In genomic region chr5:80781356-80781755, GRCh38 we compare ENCODE assay signal across 16 cellular contexts.
A peak's percentile ranks its signal among the peaks of the same experiment; 100 is the strongest.
DNase-seq lines count a peak whose midpoint lies in the region; TF ChIP-seq lines count a peak whose summit lies in the region.
"Had no signal": no experiment of that assay in that cellular context is flagged by ENCODE, and none has a peak within 500 bp of the region (broad histone marks: within the 10 kb centered on the region; RNA-seq: fewer than 3 reads in every experiment).

No MANE protein-coding gene starts in this region.

- in situ Hi-C loops in astrocyte of the cerebellum (cut with HindIII; ENCODE audit: low sequenced_read_pairs), result no loop called here

- TF ChIP-seq CTCF in astrocyte of the cerebellum (IDR thresholded peaks at IDR 0.05; ENCODE audit: low read depth, low read length, missing control alignments) (no peak), kidney epithelial cell (IDR thresholded peaks at IDR 0.05; ENCODE audit: insufficient read depth, low read length, poor library complexity, severe bottlenecking) (no peak), progenitor cell of endocrine pancreas (IDR thresholded peaks at IDR 0.05; ENCODE audit: unreplicated experiment) (no peak)

- H3K9me3 Mint-ChIP-seq in progenitor cell of endocrine pancreas (ENCODE audit: low read depth), result no peaks in the 10 kb centered on the region

- H3K36me3 Mint-ChIP-seq in progenitor cell of endocrine pancreas (ENCODE audit: insufficient read depth), result peaks cover 13% of the 10 kb centered on the region

- H3K4me1 Mint-ChIP-seq in progenitor cell of endocrine pancreas (ENCODE audit: low read depth), result peaks cover 3% of the 10 kb centered on the region

- no peak overlapping the region for H3K4me3 Mint-ChIP-seq in progenitor cell of endocrine pancreas (ENCODE audit: low read depth)
- H3K4me3 Mint-ChIP-seq: activated CD8-positive, alpha-beta memory T cell treated with anti-CD3 and anti-CD28 coated beads, Interleukin-2, amount 10 ng/mL, durations not matched to agents 7 days and 5 days had no signal

- DNase-seq in EH (ENCODE audit: low read depth) (peak; percentile 44), HT1080 (ENCODE audit: low read depth) (peak; percentile 88), astrocyte of the cerebellum (ENCODE audit: low read depth) (peak; percentile 23), kidney epithelial cell (ENCODE audit: low read depth) (peak; percentile 90), SHP77 treated with DMSO at 0.1 percent for 48 hours (lab: John Stamatoyannopoulos, UW) (no peak), NCI-H526 (lab: John Stamatoyannopoulos, UW) (no peak), putamen (ENCODE audit: low spot score) (no peak), progenitor cell of endocrine pancreas (ENCODE audit: low spot score, unreplicated experiment) (no peak)
- DNase-seq: activated CD8-positive, alpha-beta memory T cell treated with anti-CD3 and anti-CD28 coated beads, Interleukin-2, amount 10 ng/mL, durations not matched to agents 7 days and 5 days; anterior cingulate cortex; effector memory CD4-positive, alpha-beta T cell; NCI-H2029; NCI-H82; retina; Right ventricle myocardium superior; stimulated activated CD4-positive, alpha-beta T cell treated with anti-CD3 and anti-CD28 coated beads, Interleukin-4, amount 100 ng/mL, for 1 hour had no signal

- H3K27ac Mint-ChIP-seq in progenitor cell of endocrine pancreas, result no peak overlapping the region
- H3K27ac Mint-ChIP-seq: activated CD8-positive, alpha-beta memory T cell treated with anti-CD3 and anti-CD28 coated beads, Interleukin-2, amount 10 ng/mL, durations not matched to agents 7 days and 5 days had no signal

- no peaks in the 10 kb centered on the region for H3K36me3 ChIP-seq in kidney epithelial cell (ENCODE audit: control insufficient read depth, insufficient read depth, low read length)

- no peaks in the 10 kb centered on the region for H3K27me3 Mint-ChIP-seq in progenitor cell of endocrine pancreas
- H3K27me3 Mint-ChIP-seq: activated CD8-positive, alpha-beta memory T cell treated with anti-CD3 and anti-CD28 coated beads, Interleukin-2, amount 10 ng/mL, durations not matched to agents 7 days and 5 days had no signal

- H3K27me3 ChIP-seq in kidney epithelial cell (ENCODE audit: control insufficient read depth, insufficient read depth, low read length), result no peaks in the 10 kb centered on the region

- no peak overlapping the region for H3K4me3 ChIP-seq in astrocyte of the cerebellum (ENCODE audit: low read depth, low read length)
- H3K4me3 ChIP-seq in kidney epithelial cell (ENCODE audit: low read depth, low read length), result no peak overlapping the region

Comparison
In these comparisons a context has a peak if more than half of its experiments do, and no peak if none do; other contexts are left out.
1. DNase-seq: peak in EH (single experiment), HT1080 (single experiment), astrocyte of the cerebellum (single experiment) and kidney epithelial cell (single experiment); none in SHP77 treated with DMSO at 0.1 percent for 48 hours (single experiment), NCI-H526 (0 of 2), putamen (single experiment) and progenitor cell of endocrine pancreas (single experiment).